26 cellular contexts compared by ENCODE assay signal in the genomic region with DNA sequence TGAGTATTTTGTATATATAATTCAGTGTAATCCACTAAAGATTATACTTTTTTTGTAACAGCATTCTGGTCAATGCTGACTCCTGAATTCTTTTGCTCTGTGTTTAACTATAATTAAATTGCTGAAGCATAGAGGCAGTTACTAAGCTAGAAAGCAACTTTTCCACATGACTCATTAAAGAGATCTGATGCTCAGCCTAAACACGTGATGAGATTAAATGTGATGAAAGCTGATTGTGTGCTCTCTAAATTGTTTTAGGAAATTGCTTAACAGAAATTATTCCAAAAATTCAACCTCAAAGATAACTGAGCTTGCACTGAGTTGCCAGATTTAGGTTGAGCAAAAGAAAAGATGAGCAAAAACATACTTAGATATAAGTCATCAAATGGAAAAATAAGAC.
"Had no signal": no experiment of that assay in that cellular context is flagged by ENCODE, and none has a peak within 500 bp of the region (broad histone marks: within the 10 kb centered on the region; RNA-seq: fewer than 3 reads in every experiment).

No MANE protein-coding gene starts in this region.

- H3K27ac ChIP-seq: adrenal gland, ascending aorta, brain microvascular endothelial cell, esophagus muscularis mucosa, gastroesophageal sphincter, hepatocyte, neutrophil, skin epidermis, thyroid gland, upper lobe of right lung had no signal

- H3K4me2 ChIP-seq: hepatocyte had no signal

- H3K36me3 ChIP-seq: adrenal gland, ascending aorta, brain microvascular endothelial cell, esophagus muscularis mucosa, gastroesophageal sphincter, neutrophil, thyroid gland, upper lobe of right lung had no signal

- H3K27ac Mint-ChIP-seq: activated CD4-positive, alpha-beta T cell treated with anti-CD3 and anti-CD28 coated beads for 36 hours; activated naive CD4-positive, alpha-beta T cell treated with anti-CD3 and anti-CD28 coated beads for 36 hours; activated naive CD8-positive, alpha-beta T cell treated with anti-CD3 and anti-CD28 coated beads for 36 hours; mesothelial cell of epicardium; naive B cell; nephron progenitor cell; stimulated activated effector memory CD8-positive, alpha-beta T cell treated with anti-CD3 and anti-CD28 coated beads, Interleukin-12 subunit alpha, Interleukin-12 subunit beta, amount 100 ng/mL, for 72 hours; stimulated activated naive CD8-positive, alpha-beta T cell treated with anti-CD3 and anti-CD28 coated beads, Interleukin-15, Interleukin-2, amounts not matched to agents 100 ng/mL and 50 ng/mL, for 24 hours; T-helper 2 cell treated with Interferon-gamma antibody and Interleukin-4, amounts not matched to agents 5 μg/mL and 100 μg/mL, for 36 hours had no signal

- H3K4me3 Mint-ChIP-seq: activated CD4-positive, alpha-beta T cell treated with anti-CD3 and anti-CD28 coated beads for 36 hours; activated naive CD4-positive, alpha-beta T cell treated with anti-CD3 and anti-CD28 coated beads for 36 hours; activated naive CD8-positive, alpha-beta T cell treated with anti-CD3 and anti-CD28 coated beads for 36 hours; mesothelial cell of epicardium; naive B cell; nephron progenitor cell; stimulated activated effector memory CD8-positive, alpha-beta T cell treated with anti-CD3 and anti-CD28 coated beads, Interleukin-12 subunit alpha, Interleukin-12 subunit beta, amount 100 ng/mL, for 72 hours; stimulated activated naive CD8-positive, alpha-beta T cell treated with anti-CD3 and anti-CD28 coated beads, Interleukin-15, Interleukin-2, amounts not matched to agents 100 ng/mL and 50 ng/mL, for 24 hours; T-helper 2 cell treated with Interferon-gamma antibody and Interleukin-4, amounts not matched to agents 5 μg/mL and 100 μg/mL, for 36 hours had no signal

- H3K9me3 ChIP-seq: adrenal gland, neutrophil, thyroid gland had no signal

- H3K4me3 ChIP-seq: adrenal gland, ascending aorta, esophagus muscularis mucosa, gastroesophageal sphincter, hepatocyte, skin epidermis, thyroid gland, upper lobe of right lung had no signal

- H2AFZ ChIP-seq: hepatocyte had no signal

- H3K36me3 Mint-ChIP-seq: activated naive CD8-positive, alpha-beta T cell treated with anti-CD3 and anti-CD28 coated beads for 36 hours; naive B cell; stimulated activated effector memory CD8-positive, alpha-beta T cell treated with anti-CD3 and anti-CD28 coated beads, Interleukin-12 subunit alpha, Interleukin-12 subunit beta, amount 100 ng/mL, for 72 hours had no signal

- H3K79me2 ChIP-seq: hepatocyte had no signal

- H3K27me3 ChIP-seq: adrenal gland, ascending aorta, brain microvascular endothelial cell, esophagus muscularis mucosa, gastroesophageal sphincter, hepatocyte, neutrophil, thyroid gland, upper lobe of right lung had no signal

- H3K4me1 ChIP-seq: adrenal gland, ascending aorta, esophagus muscularis mucosa, gastroesophageal sphincter, thyroid gland, upper lobe of right lung had no signal

- H3K4me1 Mint-ChIP-seq: activated CD4-positive, alpha-beta T cell treated with anti-CD3 and anti-CD28 coated beads for 36 hours; activated naive CD8-positive, alpha-beta T cell treated with anti-CD3 and anti-CD28 coated beads for 36 hours; mesothelial cell of epicardium; naive B cell; stimulated activated effector memory CD8-positive, alpha-beta T cell treated with anti-CD3 and anti-CD28 coated beads, Interleukin-12 subunit alpha, Interleukin-12 subunit beta, amount 100 ng/mL, for 72 hours had no signal

- DNase-seq: activated CD4-positive, alpha-beta T cell treated with anti-CD3 and anti-CD28 coated beads for 36 hours; activated CD4-positive, CD25-positive, alpha-beta regulatory T cell; activated effector memory CD4-positive, alpha-beta T cell treated with Interleukin-2 at 50 U/mL for 16 hours; activated naive CD4-positive, alpha-beta T cell treated with anti-CD3 and anti-CD28 coated beads for 36 hours; activated naive CD8-positive, alpha-beta T cell treated with anti-CD3 and anti-CD28 coated beads for 36 hours; adrenal gland; brain microvascular endothelial cell; caudate nucleus; left colon; naive B cell; nephron progenitor cell; stimulated activated CD4-positive, alpha-beta T cell treated with anti-CD3 and anti-CD28 coated beads, Interleukin-12 subunit alpha, Interleukin-12 subunit beta, amount 100 ng/mL, for 4 hours; stimulated activated CD4-positive, alpha-beta T cell treated with anti-CD3 and anti-CD28 coated beads, Interleukin-4, amount 100 ng/mL, for 24 hours; T-helper 1 cell; thyroid gland; upper lobe of right lung had no signal

- H3K27me3 Mint-ChIP-seq: activated CD4-positive, alpha-beta T cell treated with anti-CD3 and anti-CD28 coated beads for 36 hours; activated naive CD8-positive, alpha-beta T cell treated with anti-CD3 and anti-CD28 coated beads for 36 hours; naive B cell; stimulated activated naive CD8-positive, alpha-beta T cell treated with anti-CD3 and anti-CD28 coated beads, Interleukin-15, Interleukin-2, amounts not matched to agents 100 ng/mL and 50 ng/mL, for 24 hours had no signal
